In the genomic region with DNA sequence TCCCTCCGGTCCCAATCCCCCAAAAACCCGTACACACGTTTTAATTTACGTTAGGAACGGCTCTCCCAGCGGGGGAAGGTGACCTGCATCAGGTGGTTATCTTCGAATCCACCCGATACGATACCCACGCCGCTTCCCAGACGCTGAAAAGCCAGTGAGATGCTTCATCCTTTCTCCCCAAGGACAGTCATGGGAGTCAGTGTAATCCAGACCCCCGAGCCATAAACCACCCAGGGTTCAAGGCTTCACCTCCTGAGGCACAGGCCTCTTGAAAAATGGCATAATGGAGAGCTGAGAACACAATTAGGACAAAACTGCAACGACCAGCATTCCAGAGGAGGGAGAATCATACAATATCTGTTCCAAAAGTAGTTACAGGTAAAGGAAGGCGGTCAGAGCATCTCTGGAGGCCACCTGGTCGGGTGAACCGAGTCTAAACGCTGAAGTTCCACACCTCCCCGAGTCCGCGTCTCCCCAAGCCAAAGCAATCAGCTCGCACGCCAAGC, we compare ENCODE assay signal across 8 cellular contexts. TPM values are rescaled to one million over a fixed set of nuclear protein-coding genes. Genes with fewer than 3 reads are reported as not detected.
A peak's percentile ranks its signal among the peaks of the same experiment; 100 is the strongest.
DNase-seq lines count a peak whose midpoint lies in the region; ATAC-seq and TF ChIP-seq lines count a peak whose summit lies in the region.

No MANE protein-coding gene starts in this region.

- no peak for TF ChIP-seq CTCF in lung (IDR thresholded peaks at IDR 0.05; ENCODE audit: control extremely low read depth, extremely low read depth)

- in situ Hi-C loops in T47D (cut with HindIII; ENCODE audit: low pct_unique_long_range_greater_than_20kb, low sequenced_read_pairs): no loop called here

- H3K27me3 ChIP-seq in HUES48 (ENCODE audit: control insufficient read depth, insufficient read depth, low read length) (no peaks in the 10 kb centered on the region), lung (ENCODE audit: control insufficient read depth, insufficient read depth) (no peaks in the 10 kb centered on the region)

- H3K4me3 ChIP-seq in HUES48 (ENCODE audit: low read depth, low read length) (peak overlapping the region; percentile 95), lung (peak overlapping the region; percentile 48), urinary bladder (ENCODE audit: low read depth, low read length) (peak overlapping the region; percentile 77)

- peak overlapping the region; percentile 94 for H3K9ac ChIP-seq in HUES48 (ENCODE audit: low read depth, low read length)

- peak overlapping the region; percentile 97 for H3K27ac ChIP-seq in HUES48 (ENCODE audit: low read depth, low read length)
- H3K27ac ChIP-seq in lung (ENCODE audit: low read depth in 1 of 2, low read length in 1 of 2): no peak overlapping the region
- no peak overlapping the region for H3K27ac ChIP-seq in urinary bladder (ENCODE audit: low read depth)

- H3K36me3 ChIP-seq in HUES48 (ENCODE audit: control insufficient read depth, insufficient read depth, low read length): no peaks in the 10 kb centered on the region
- no peaks in the 10 kb centered on the region for H3K36me3 ChIP-seq in lung (ENCODE audit: control insufficient read depth in 2 of 2, insufficient read depth in 2 of 2, low read length in 2 of 2)
- no peaks in the 10 kb centered on the region for H3K36me3 ChIP-seq in urinary bladder (ENCODE audit: insufficient read depth)

- no peaks in the 10 kb centered on the region for H3K9me3 ChIP-seq in HUES48 (ENCODE audit: control insufficient read depth, insufficient read depth, low read length)
- H3K9me3 ChIP-seq in lung (ENCODE audit: control insufficient read depth in 2 of 2, insufficient read depth in 1 of 2, low read length in 1 of 2): no peaks in the 10 kb centered on the region

- peaks cover 58% of the 10 kb centered on the region for H3K4me1 ChIP-seq in HUES48 (ENCODE audit: control insufficient read depth, insufficient read depth, low read length)
- peaks cover 4 to 10% of the 10 kb centered on the region in 2 donors for H3K4me1 ChIP-seq in lung (ENCODE audit: control insufficient read depth in 2 of 2, insufficient read depth in 2 of 2, low read length in 2 of 2)
- no peaks in the 10 kb centered on the region for H3K4me1 ChIP-seq in urinary bladder (ENCODE audit: insufficient read depth)

- 17 to 18% methylated on average over 23 of the region's 23 CpGs for WGBS in lung, 2 donors
- 14% methylated on average over 23 of the region's 23 CpGs for WGBS in urinary bladder

- peak; percentile 10 for DNase-seq in COR-L47 (lab: John Stamatoyannopoulos, UW)
- peak; percentile 14 to 21 for DNase-seq in T47D (ENCODE audit: low read depth in 1 of 2, low spot score in 1 of 2)
- DNase-seq in lung (ENCODE audit: low spot score): no peak
- DNase-seq in activated gamma-delta T cell treated with Interleukin-2 at 50 U/mL for 16 hours: no peak

- ATAC-seq in lung (ENCODE audit: insufficient read depth, low FRiP score): no peak
- ATAC-seq in GM18873 (IDR thresholded peaks at IDR 0.05; ENCODE audit: low FRiP score, unreplicated experiment): no peak
- no peak for ATAC-seq in HG02588 (IDR thresholded peaks at IDR 0.05; ENCODE audit: unreplicated experiment)

RNA-seq across cellular contexts. Expression of a gene that starts 0.8 kb away (rescaled TPM):
- total RNA-seq in lung: 1 to 10 TPM; 2.3 to 2.8 TPM
- polyA plus RNA-seq in lung: under 1 TPM; 0.25 to 0.30 TPM
- 9.0 TPM for total RNA-seq in urinary bladder
- 1.1 TPM for polyA plus RNA-seq in urinary bladder

Comparison
In these comparisons a context has a peak if more than half of its experiments do, and no peak if none do; other contexts are left out.
1. DNase-seq: peak in COR-L47 (single experiment) and T47D (2 of 2); none in lung (single experiment) and activated gamma-delta T cell treated with Interleukin-2 at 50 U/mL for 16 hours (single experiment).
2. Peak in every context shown above with its lines, with median percentiles within 50 percentile points of each other: H3K4me3 ChIP-seq.